In genomic region chr9:6681147-6681956, GRCh38 we compare ENCODE assay signal across 8 cellular contexts. TPM values are rescaled to one million over a fixed set of nuclear protein-coding genes. Genes with fewer than 3 reads are reported as not detected.
A peak's percentile ranks its signal among the peaks of the same experiment; 100 is the strongest.
DNase-seq lines count a peak whose midpoint lies in the region; ATAC-seq and TF ChIP-seq lines count a peak whose summit lies in the region.

No MANE protein-coding gene starts in this region.

- peak; percentile 95 for DNase-seq in NCI-H526 treated with DMSO at 0.1 percent for 48 hours (lab: John Stamatoyannopoulos, UW)
- peak; percentile 80 to 89 for DNase-seq in activated CD4-positive, alpha-beta T cell treated with anti-CD3 and anti-CD28 coated beads, Interleukin-2, amount 50 U/mL, for 24 hours (ENCODE audit: low read depth in 1 of 2, low spot score in 1 of 2)
- peak; percentile 89 for DNase-seq in stimulated activated CD4-positive, alpha-beta T cell treated with anti-CD3 and anti-CD28 coated beads, Interleukin-4, amount 100 ng/mL, for 1 hour

- no peak for TF ChIP-seq CTCF in liver (IDR thresholded peaks at IDR 0.05; ENCODE audit: low read depth, low read length, missing input control)

- no peaks in the 10 kb centered on the region for H3K9me3 Mint-ChIP-seq in dendritic cell treated with granulocyte-macrophage colony-stimulating factor and Interleukin-4, amounts not matched to agents 40 ng/mL and 50 ng/mL, for 4 days

- peak overlapping the region; percentile 97 for H3K4me3 Mint-ChIP-seq in dendritic cell treated with granulocyte-macrophage colony-stimulating factor and Interleukin-4, amounts not matched to agents 40 ng/mL and 50 ng/mL, for 4 days

- H3K4me1 ChIP-seq in BLaER1, result peaks cover 66% of the 10 kb centered on the region
- peaks cover 10 to 29% (median 12%) of the 10 kb centered on the region in 4 donors for H3K4me1 ChIP-seq in liver (ENCODE audit: control insufficient read depth in 4 of 4, insufficient read depth in 4 of 4, low read length in 3 of 4)

- ATAC-seq in GM19324 (IDR thresholded peaks at IDR 0.05; ENCODE audit: low FRiP score, unreplicated experiment), result peak; percentile 82
- ATAC-seq in HG03469 (IDR thresholded peaks at IDR 0.05; ENCODE audit: unreplicated experiment), result peak; percentile 42

- peak overlapping the region; percentile 95 for H3K4me2 ChIP-seq in BLaER1

- H3K4me3 ChIP-seq in BLaER1 (peak overlapping the region; percentile 76), liver (ENCODE audit: low read depth in 1 of 3, low read length in 3 of 3) (peak overlapping the region; percentile 67 to 95 (median 75))

- peak in 1 of 2 donors; percentile 0 for TF ChIP-seq RAD21 in liver (IDR thresholded peaks at IDR 0.05)

- intact Hi-C loops in dendritic cell treated with granulocyte-macrophage colony-stimulating factor and Interleukin-4, amounts not matched to agents 40 ng/mL and 50 ng/mL, for 4 days (cut with micrococcal nuclease), result loop anchor here (1.0 to 2.0 kb wide), 3 partner anchors 23 to 269 kb away; partner anchors contain the start of genes KDM4C and UHRF2

- WGBS in liver, result under 1% methylated on average over 72 of the region's 72 CpGs

- H3K9me3 ChIP-seq in BLaER1, result no peaks in the 10 kb centered on the region
- no peaks in the 10 kb centered on the region for H3K9me3 ChIP-seq in liver (ENCODE audit: control insufficient read depth in 4 of 4, low read length in 3 of 4)

- no peaks in the 10 kb centered on the region for H3K27me3 Mint-ChIP-seq in dendritic cell treated with granulocyte-macrophage colony-stimulating factor and Interleukin-4, amounts not matched to agents 40 ng/mL and 50 ng/mL, for 4 days

- peak overlapping the region; percentile 98 for H3K27ac ChIP-seq in BLaER1
- H3K27ac ChIP-seq in liver (ENCODE audit: low read depth in 1 of 2, low read length in 2 of 2), result peak overlapping the region; percentile 93 to 98

- H3K27me3 ChIP-seq in BLaER1 (no peaks in the 10 kb centered on the region), liver (ENCODE audit: control insufficient read depth in 4 of 4, insufficient read depth in 4 of 4, low read length in 3 of 4) (no peaks in the 10 kb centered on the region)

- H3K36me3 Mint-ChIP-seq in dendritic cell treated with granulocyte-macrophage colony-stimulating factor and Interleukin-4, amounts not matched to agents 40 ng/mL and 50 ng/mL, for 4 days (ENCODE audit: low read depth), result peaks cover 28% of the 10 kb centered on the region

- peaks cover 26% of the 10 kb centered on the region for H3K4me1 Mint-ChIP-seq in dendritic cell treated with granulocyte-macrophage colony-stimulating factor and Interleukin-4, amounts not matched to agents 40 ng/mL and 50 ng/mL, for 4 days (ENCODE audit: low read depth)

- peak overlapping the region; percentile 100 for H3K27ac Mint-ChIP-seq in dendritic cell treated with granulocyte-macrophage colony-stimulating factor and Interleukin-4, amounts not matched to agents 40 ng/mL and 50 ng/mL, for 4 days

- peak overlapping the region; percentile 96 for H3K9ac ChIP-seq in BLaER1
- H3K9ac ChIP-seq in liver (ENCODE audit: low read depth in 1 of 2, low read length in 2 of 2), result peak overlapping the region; percentile 77 to 99

- H3K36me3 ChIP-seq in BLaER1 (no peaks in the 10 kb centered on the region), liver (ENCODE audit: control insufficient read depth in 4 of 4, insufficient read depth in 3 of 4, low read depth in 1 of 4, low read length in 3 of 4) (no peaks in the 10 kb centered on the region)

- H4K20me1 ChIP-seq in BLaER1, result no peaks in the 10 kb centered on the region

TF ChIP-seq in liver, 16 proteins besides CTCF, POLR2A, EP300 and RAD21:
- peak; percentile 69 for TF ChIP-seq YY1 (IDR thresholded peaks at IDR 0.05)
- TF ChIP-seq HNF4A (conservative IDR thresholded peaks at IDR 0.05), result peak; percentile 76 to 83
- peak in 1 of 2 donors; percentile 85 for TF ChIP-seq GABPA (IDR thresholded peaks at IDR 0.05 in 1 of 2, conservative IDR thresholded peaks at IDR 0.05 in 1 of 2)
- TF ChIP-seq ATF3 (IDR thresholded peaks at IDR 0.05), result no peak
- TF ChIP-seq EGR1 (IDR thresholded peaks at IDR 0.05; ENCODE audit: low read depth in 2 of 2), result peak; percentile 16 to 56
- peak; percentile 57 for TF ChIP-seq MAX (IDR thresholded peaks at IDR 0.05)
- peak; percentile 30 for TF ChIP-seq FOXA2 (IDR thresholded peaks at IDR 0.05)
- TF ChIP-seq RXRA (IDR thresholded peaks at IDR 0.05), result peak; percentile 38 to 75
- peak; percentile 66 for TF ChIP-seq HNF4G (IDR thresholded peaks at IDR 0.05)
- TF ChIP-seq JUND (IDR thresholded peaks at IDR 0.05), result peak; percentile 54 to 59
- TF ChIP-seq TAF1 (conservative IDR thresholded peaks at IDR 0.05), result peak; percentile 82
- no peak for TF ChIP-seq FOXA1 (IDR thresholded peaks at IDR 0.05)
- TF ChIP-seq ZBTB33 (IDR thresholded peaks at IDR 0.05), result peak; percentile 99
- no peak for TF ChIP-seq NR2F2 (IDR thresholded peaks at IDR 0.05)
- peak; percentile 76 for TF ChIP-seq REST (IDR thresholded peaks at IDR 0.05)
- peak; percentile 86 for TF ChIP-seq SP1 (IDR thresholded peaks at IDR 0.05)

RNA-seq across cellular contexts. Expression of gene GLDC, which starts 35.8 kb away (rescaled TPM):
- 100 to 1,000 TPM in 1 of 2 donors, 10 to 100 TPM in 1; 55.9 to 102 TPM for total RNA-seq in liver
- polyA plus RNA-seq in liver, result 10 to 100 TPM; 26.7 to 62.8 TPM

Comparison
In these comparisons a context has a peak if more than half of its experiments do, and no peak if none do; other contexts are left out.
1. Peak in every context shown above with its lines: DNase-seq, ATAC-seq, H3K4me3 ChIP-seq and H3K27ac ChIP-seq.